ENCODE assay signal across 19 cellular contexts in the genomic region with DNA sequence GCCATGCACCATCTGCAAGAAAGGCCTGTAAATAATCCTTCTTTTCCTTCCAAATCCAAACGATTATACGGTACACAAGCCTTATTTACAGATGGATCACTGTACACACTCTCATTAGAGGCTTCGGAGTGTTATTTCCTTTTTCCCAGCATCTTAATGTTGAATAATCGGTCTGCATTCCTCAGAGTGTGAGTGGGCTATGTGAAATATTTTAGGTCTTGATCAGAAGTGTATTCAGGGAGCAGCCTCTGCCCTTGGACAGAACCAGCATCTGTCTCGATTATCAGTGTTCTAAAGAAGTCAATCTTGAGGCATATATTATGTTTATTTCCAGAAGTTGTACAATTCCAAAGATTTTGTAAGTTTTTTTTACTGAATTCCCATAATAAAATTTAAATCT.
"Had no signal": no experiment of that assay in that cellular context is flagged by ENCODE, and none has a peak within 500 bp of the region (broad histone marks: within the 10 kb centered on the region; RNA-seq: fewer than 3 reads in every experiment).

No MANE protein-coding gene starts in this region.

- H3K9me3 ChIP-seq: esophagus squamous epithelium, pancreas, thoracic aorta, upper lobe of left lung had no signal

- H3K36me3 ChIP-seq: breast epithelium, esophagus squamous epithelium, pancreas, thoracic aorta, upper lobe of left lung, WERI-Rb-1 had no signal

- FAIRE-seq: islet of Langerhans, pancreas had no signal

- DNase-seq: activated CD4-positive, alpha-beta T cell treated with anti-CD3 and anti-CD28 coated beads for 1 hour; activated CD8-positive, alpha-beta memory T cell treated with anti-CD3 and anti-CD28 coated beads for 24 hours; activated CD8-positive, alpha-beta memory T cell treated with anti-CD3 and anti-CD28 coated beads, Interleukin-2, amount 50 U/mL, for 48 hours; activated effector memory CD4-positive, alpha-beta T cell treated with anti-CD3 and anti-CD28 coated beads, Interleukin-2, amount 50 U/mL, for 16 hours; activated naive CD4-positive, alpha-beta T cell treated with anti-CD3 and anti-CD28 coated beads, Interleukin-2, amount 50 U/mL, for 16 hours; activated T-cell treated with anti-CD3 and anti-CD28 coated beads, Interleukin-2, amount 50 U/mL, for 48 hours; aorta; effector CD8-positive, alpha-beta T cell; esophagus squamous epithelium; left cardiac atrium; mesendoderm; natural killer cell; pancreas; stimulated activated CD4-positive, alpha-beta T cell treated with anti-CD3 and anti-CD28 coated beads, Interleukin-4, amount 100 ng/mL, for 4 hours; upper lobe of left lung; WERI-Rb-1 had no signal

- H3K27ac ChIP-seq: breast epithelium, esophagus squamous epithelium, pancreas, thoracic aorta, upper lobe of left lung, WERI-Rb-1 had no signal

- H3K27me3 ChIP-seq: breast epithelium, esophagus squamous epithelium, pancreas, upper lobe of left lung had no signal

- H3K4me3 ChIP-seq: breast epithelium, esophagus squamous epithelium, pancreas, thoracic aorta, upper lobe of left lung had no signal

- H3K4me1 ChIP-seq: breast epithelium, esophagus squamous epithelium, pancreas, upper lobe of left lung had no signal
